ENCODE assay signal across 35 cellular contexts in the genomic region with DNA sequence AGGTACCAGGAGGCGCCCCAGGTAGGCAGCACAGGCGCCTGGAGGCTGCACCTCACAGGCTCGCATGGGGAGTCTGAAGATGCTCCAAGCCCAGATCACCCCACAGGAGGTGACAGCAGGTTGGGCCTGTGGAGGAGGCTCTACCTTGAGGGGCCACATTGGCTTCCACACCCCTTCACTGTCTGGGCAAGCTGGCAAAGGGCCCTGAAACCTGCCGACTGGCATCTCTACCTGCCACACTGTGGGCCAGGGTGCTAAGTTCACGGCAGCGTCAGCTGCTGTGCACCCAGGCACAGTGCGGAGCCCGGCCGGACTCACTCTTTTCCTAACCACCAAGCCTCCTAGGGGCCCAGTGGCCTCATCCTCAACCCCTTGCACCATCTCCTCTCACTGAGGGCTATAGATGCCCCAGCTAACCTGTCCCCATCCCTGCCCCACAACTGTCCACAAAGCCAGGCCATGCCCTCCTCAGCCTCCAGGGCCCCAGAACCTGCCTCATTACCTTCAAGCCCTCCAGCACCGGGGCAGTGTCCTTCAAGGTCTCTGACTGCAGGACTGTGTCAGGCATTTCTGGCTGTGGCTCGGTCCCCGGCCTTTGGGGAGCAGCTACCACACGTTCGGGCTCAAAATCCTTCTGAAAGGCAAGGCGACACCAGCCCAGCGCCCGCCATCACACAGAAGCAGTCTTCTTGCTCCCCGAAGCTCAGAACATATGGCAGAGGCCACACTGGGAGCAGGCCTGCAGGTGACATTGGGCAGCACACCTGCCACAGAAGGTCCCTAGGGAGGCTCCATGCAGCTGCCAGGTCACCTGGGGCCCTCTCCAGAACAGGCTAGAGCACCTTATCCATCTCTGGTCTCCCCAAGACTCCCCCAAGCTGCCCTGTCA. TPM values are rescaled to one million over a fixed set of nuclear protein-coding genes. Genes with fewer than 3 reads are reported as not detected.
"Had no signal": no experiment of that assay in that cellular context is flagged by ENCODE, and none has a peak within 500 bp of the region (broad histone marks: within the 10 kb centered on the region; RNA-seq: fewer than 3 reads in every experiment).

No MANE protein-coding gene starts in this region.

- DNase-seq: activated CD4-positive, alpha-beta memory T cell treated with anti-CD3 and anti-CD28 coated beads, Interleukin-2, amount 10 ng/mL, durations not matched to agents 7 days and 5 days; activated CD4-positive, alpha-beta T cell treated with anti-CD3 and anti-CD28 coated beads for 1 hour; activated CD4-positive, alpha-beta T cell treated with anti-CD3 and anti-CD28 coated beads for 48 hours; activated CD4-positive, CD25-positive, alpha-beta regulatory T cell; activated CD8-positive, alpha-beta memory T cell treated with anti-CD3 and anti-CD28 coated beads for 24 hours; activated CD8-positive, alpha-beta memory T cell treated with anti-CD3 and anti-CD28 coated beads, Interleukin-2, amount 10 ng/mL, durations not matched to agents 7 days and 5 days; activated effector memory CD4-positive, alpha-beta T cell treated with anti-CD3 and anti-CD28 coated beads, Interleukin-2, amount 50 U/mL, for 16 hours; activated naive CD4-positive, alpha-beta T cell; activated naive CD4-positive, alpha-beta T cell treated with anti-CD3 and anti-CD28 coated beads, Interleukin-2, amount 50 U/mL, for 16 hours; activated naive CD8-positive, alpha-beta T cell treated with anti-CD3 and anti-CD28 coated beads for 36 hours; activated T-cell treated with anti-CD3 and anti-CD28 coated beads, Interleukin-2, amount 50 U/mL, for 1 hour; activated T-cell treated with anti-CD3 and anti-CD28 coated beads, Interleukin-2, amount 50 U/mL, for 72 hours; amniotic stem cell; aorta; brain microvascular endothelial cell; central memory CD4-positive, alpha-beta T cell; Karpas-422; KBM-7; NCI-H1105 treated with DMSO at 0.1 percent for 48 hours; NCI-H1436; NCI-H1694; NCI-H1930; NCI-H2081 treated with DMSO at 0.1 percent for 48 hours; NCI-H345; NCI-H510A; NCI-H526; NCI-H748 treated with DMSO at 0.1 percent for 48 hours; SW 1271; T-helper 1 cell; T-helper 2 cell; T-helper 9 cell; WERI-Rb-1 had no signal

- H3K27ac Mint-ChIP-seq: activated CD4-positive, alpha-beta memory T cell treated with anti-CD3 and anti-CD28 coated beads, Interleukin-2, amount 10 ng/mL, durations not matched to agents 7 days and 5 days; activated CD8-positive, alpha-beta memory T cell treated with anti-CD3 and anti-CD28 coated beads, Interleukin-2, amount 10 ng/mL, durations not matched to agents 7 days and 5 days; activated naive CD8-positive, alpha-beta T cell treated with anti-CD3 and anti-CD28 coated beads for 36 hours; activated T-cell treated with anti-CD3 and anti-CD28 coated beads, Interleukin-2, amount 50 U/mL, for 72 hours; activated T-helper 17 cell treated with anti-CD3 and anti-CD28 coated beads, Interleukin-2, amount 50 U/mL, for 72 hours had no signal

- H3K4me1 Mint-ChIP-seq: activated CD4-positive, alpha-beta memory T cell treated with anti-CD3 and anti-CD28 coated beads, Interleukin-2, amount 10 ng/mL, durations not matched to agents 7 days and 5 days; activated CD8-positive, alpha-beta memory T cell treated with anti-CD3 and anti-CD28 coated beads, Interleukin-2, amount 10 ng/mL, durations not matched to agents 7 days and 5 days; activated naive CD8-positive, alpha-beta T cell treated with anti-CD3 and anti-CD28 coated beads for 36 hours; activated T-helper 17 cell treated with anti-CD3 and anti-CD28 coated beads, Interleukin-2, amount 50 U/mL, for 72 hours had no signal

- H3K27me3 Mint-ChIP-seq: activated CD4-positive, alpha-beta memory T cell treated with anti-CD3 and anti-CD28 coated beads, Interleukin-2, amount 10 ng/mL, durations not matched to agents 7 days and 5 days; activated CD8-positive, alpha-beta memory T cell treated with anti-CD3 and anti-CD28 coated beads, Interleukin-2, amount 10 ng/mL, durations not matched to agents 7 days and 5 days; activated naive CD8-positive, alpha-beta T cell treated with anti-CD3 and anti-CD28 coated beads for 36 hours; activated T-helper 17 cell treated with anti-CD3 and anti-CD28 coated beads, Interleukin-2, amount 50 U/mL, for 72 hours had no signal

- H3K9me3 Mint-ChIP-seq: activated CD4-positive, alpha-beta memory T cell treated with anti-CD3 and anti-CD28 coated beads, Interleukin-2, amount 10 ng/mL, durations not matched to agents 7 days and 5 days; activated naive CD8-positive, alpha-beta T cell treated with anti-CD3 and anti-CD28 coated beads for 36 hours; activated T-cell treated with anti-CD3 and anti-CD28 coated beads, Interleukin-2, amount 50 U/mL, for 72 hours; activated T-helper 17 cell treated with anti-CD3 and anti-CD28 coated beads, Interleukin-2, amount 50 U/mL, for 72 hours had no signal

- ATAC-seq: activated CD8-positive, alpha-beta memory T cell treated with anti-CD3 and anti-CD28 coated beads, Interleukin-2, amount 10 ng/mL, durations not matched to agents 7 days and 5 days; activated T-cell treated with anti-CD3 and anti-CD28 coated beads, Interleukin-2, amount 50 U/mL, for 72 hours; activated T-helper 17 cell treated with anti-CD3 and anti-CD28 coated beads, Interleukin-2, amount 50 U/mL, for 72 hours; Panc1 had no signal

- H3K4me3 Mint-ChIP-seq: activated CD4-positive, alpha-beta memory T cell treated with anti-CD3 and anti-CD28 coated beads, Interleukin-2, amount 10 ng/mL, durations not matched to agents 7 days and 5 days; activated CD8-positive, alpha-beta memory T cell treated with anti-CD3 and anti-CD28 coated beads, Interleukin-2, amount 10 ng/mL, durations not matched to agents 7 days and 5 days; activated naive CD8-positive, alpha-beta T cell treated with anti-CD3 and anti-CD28 coated beads for 36 hours; activated T-cell treated with anti-CD3 and anti-CD28 coated beads, Interleukin-2, amount 50 U/mL, for 72 hours; activated T-helper 17 cell treated with anti-CD3 and anti-CD28 coated beads, Interleukin-2, amount 50 U/mL, for 72 hours had no signal

RNA-seq across cellular contexts. Expression of a gene that starts 28.8 kb away (rescaled TPM):
- total RNA-seq: activated naive CD8-positive, alpha-beta T cell treated with anti-CD3 and anti-CD28 coated beads for 36 hours; RPMI7951 had no signal
